ENCODE assay signal across 1 cellular context in genomic region chr17:79218825-79219200, GRCh38.
TF ChIP-seq lines count a peak whose summit lies in the region.

No MANE protein-coding gene starts in this region.

TF ChIP-seq in H1, 55 proteins besides CTCF, POLR2A, EP300 and RAD21 (continued from another document):
- TF ChIP-seq E2F6 (IDR thresholded peaks at IDR 0.05) (no peak), SP4 (IDR thresholded peaks at IDR 0.05; ENCODE audit: low read length) (no peak), RFX5 (IDR thresholded peaks at IDR 0.05; ENCODE audit: borderline replicate concordance, low read depth, low read length) (no peak), ZNF274 (IDR thresholded peaks at IDR 0.05; ENCODE audit: borderline replicate concordance, extremely low read depth, low read length) (no peak), KDM4A (IDR thresholded peaks at IDR 0.05; ENCODE audit: low read depth, low read length, severe bottlenecking) (no peak), RNF2 (IDR thresholded peaks at IDR 0.05; ENCODE audit: borderline replicate concordance, low read depth, low read length, missing control alignments, poor library complexity, severe bottlenecking) (no peak), CBX5 (IDR thresholded peaks at IDR 0.05; ENCODE audit: low read depth, low read length) (no peak), MAX (IDR thresholded peaks at IDR 0.05) (no peak), CHD2 (IDR thresholded peaks at IDR 0.05; ENCODE audit: low read length) (no peak), CHD1 (IDR thresholded peaks at IDR 0.05; ENCODE audit: low read depth, low read length) (no peak), SRF (IDR thresholded peaks at IDR 0.05; ENCODE audit: low read depth, low read length) (no peak), SP1 (IDR thresholded peaks at IDR 0.05; ENCODE audit: low read depth, low read length) (no peak), ASH2L (IDR thresholded peaks at IDR 0.05; ENCODE audit: low read length) (no peak), CBX8 (IDR thresholded peaks at IDR 0.05; ENCODE audit: borderline replicate concordance, low read depth, low read length) (no peak)
